20 cellular contexts compared by ENCODE assay signal in the genomic region with DNA sequence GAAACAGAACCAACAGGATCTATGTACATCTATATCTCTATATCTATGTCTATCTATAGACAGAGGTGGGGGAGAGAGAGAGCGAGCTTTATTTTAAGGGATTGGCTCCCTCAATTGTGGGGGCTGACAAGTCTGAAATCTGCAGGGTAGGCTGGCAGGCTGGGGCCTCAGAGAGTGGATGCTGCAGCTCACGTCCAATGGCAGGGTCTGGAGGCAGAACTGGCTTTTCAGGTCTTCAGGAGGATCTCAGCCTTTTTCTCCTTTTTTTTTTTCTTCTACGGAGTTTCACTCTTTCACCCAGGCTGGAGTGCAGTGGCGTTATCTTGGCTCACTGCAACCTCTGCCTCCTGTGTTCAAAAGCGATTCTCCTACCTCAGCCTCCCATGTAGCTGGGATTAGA.
DNase-seq lines count a peak whose midpoint lies in the region; ATAC-seq lines count a peak whose summit lies in the region.
"Had no signal": no experiment of that assay in that cellular context is flagged by ENCODE, and none has a peak within 500 bp of the region (broad histone marks: within the 10 kb centered on the region; RNA-seq: fewer than 3 reads in every experiment).

No MANE protein-coding gene starts in this region.

- H3K27ac Mint-ChIP-seq in activated naive CD4-positive, alpha-beta T cell treated with anti-CD3 and anti-CD28 coated beads, Interleukin-2, amount 50 U/mL, for 24 hours: peak overlapping the region; percentile 84
- H3K27ac Mint-ChIP-seq in CD8-positive, alpha-beta memory T cell: peak overlapping the region; percentile 26 to 100 (median 99)
- H3K27ac Mint-ChIP-seq in activated CD8-positive, alpha-beta T cell treated with anti-CD3 and anti-CD28 coated beads, Interleukin-2, amount 10 ng/mL, durations not matched to agents 7 days and 5 days: peak overlapping the region; percentile 27
- peak overlapping the region; percentile 93 to 100 (median 100) for H3K27ac Mint-ChIP-seq in naive thymus-derived CD8-positive, alpha-beta T cell
- H3K27ac Mint-ChIP-seq: GM23338 had no signal

- H3K27me3 Mint-ChIP-seq in activated naive CD4-positive, alpha-beta T cell treated with anti-CD3 and anti-CD28 coated beads, Interleukin-2, amount 50 U/mL, for 24 hours: no peaks in the 10 kb centered on the region
- H3K27me3 Mint-ChIP-seq in CD8-positive, alpha-beta memory T cell: no peaks in the 10 kb centered on the region
- no peaks in the 10 kb centered on the region for H3K27me3 Mint-ChIP-seq in activated CD8-positive, alpha-beta T cell treated with anti-CD3 and anti-CD28 coated beads, Interleukin-2, amount 10 ng/mL, durations not matched to agents 7 days and 5 days (ENCODE audit: low read depth)
- no peaks in the 10 kb centered on the region for H3K27me3 Mint-ChIP-seq in naive thymus-derived CD8-positive, alpha-beta T cell

- POLR2A ChIA-PET in CD8-positive, alpha-beta memory T cell (lab: Charles Lee): no interaction called here
- POLR2A ChIA-PET in activated CD8-positive, alpha-beta T cell treated with anti-CD3 and anti-CD28 coated beads, Interleukin-2, amount 10 ng/mL, durations not matched to agents 7 days and 5 days (lab: Charles Lee): interaction anchor here (0.9 kb wide), 1 partner anchor 32 kb away, joined by 3 read pairs; no protein-coding TSS in a partner anchor
- POLR2A ChIA-PET in naive thymus-derived CD8-positive, alpha-beta T cell (lab: Charles Lee): interaction anchor here (0.9 to 18.2 kb wide), 8 partner anchors 24 to 130 kb away, joined by 3 to 593 read pairs (median 6); a partner anchor contains a TSS

- no peak for DNase-seq in activated naive CD4-positive, alpha-beta T cell (lab: John Stamatoyannopoulos, UW)
- DNase-seq in CD8-positive, alpha-beta memory T cell: no peak
- no peak for DNase-seq in activated CD8-positive, alpha-beta T cell treated with anti-CD3 and anti-CD28 coated beads, Interleukin-2, amount 10 ng/mL, durations not matched to agents 7 days and 5 days
- no peak for DNase-seq in naive thymus-derived CD8-positive, alpha-beta T cell
- DNase-seq in ureter (ENCODE audit: low spot score) (no peak), hippocampal formation (lab: John Stamatoyannopoulos, UW) (no peak), DMS 273 (lab: John Stamatoyannopoulos, UW; ENCODE audit: unreplicated experiment) (no peak)
- DNase-seq: NCI-H1048, NCI-H1436 treated with DMSO at 0.1 percent for 48 hours, NCI-H2029 treated with DMSO at 0.1 percent for 48 hours, NCI-H2171 treated with DMSO at 0.1 percent for 48 hours, NCI-H446 treated with DMSO at 0.1 percent for 48 hours, NCI-H748 treated with DMSO at 0.1 percent for 48 hours, PC-3 had no signal

- peaks cover 6% of the 10 kb centered on the region for H3K36me3 Mint-ChIP-seq in activated naive CD4-positive, alpha-beta T cell treated with anti-CD3 and anti-CD28 coated beads, Interleukin-2, amount 50 U/mL, for 24 hours
- H3K36me3 Mint-ChIP-seq in CD8-positive, alpha-beta memory T cell: peaks cover 0 to 9% (median 6%) of the 10 kb centered on the region in 3 donors
- peaks cover 7% of the 10 kb centered on the region for H3K36me3 Mint-ChIP-seq in activated CD8-positive, alpha-beta T cell treated with anti-CD3 and anti-CD28 coated beads, Interleukin-2, amount 10 ng/mL, durations not matched to agents 7 days and 5 days (ENCODE audit: low read depth)
- peaks cover 0 to 16% (median 4%) of the 10 kb centered on the region in 3 donors for H3K36me3 Mint-ChIP-seq in naive thymus-derived CD8-positive, alpha-beta T cell

- H3K9me3 Mint-ChIP-seq in activated naive CD4-positive, alpha-beta T cell treated with anti-CD3 and anti-CD28 coated beads, Interleukin-2, amount 50 U/mL, for 24 hours: peaks cover 13% of the 10 kb centered on the region
- H3K9me3 Mint-ChIP-seq in CD8-positive, alpha-beta memory T cell: peaks cover 2 to 4% (median 4%) of the 10 kb centered on the region in 5 donors
- peaks cover 8% of the 10 kb centered on the region for H3K9me3 Mint-ChIP-seq in activated CD8-positive, alpha-beta T cell treated with anti-CD3 and anti-CD28 coated beads, Interleukin-2, amount 10 ng/mL, durations not matched to agents 7 days and 5 days (ENCODE audit: insufficient read depth)
- peaks cover 0 to 13% (median 7%) of the 10 kb centered on the region in 9 donors for H3K9me3 Mint-ChIP-seq in naive thymus-derived CD8-positive, alpha-beta T cell

- H3K27ac ChIP-seq in CD8-positive, alpha-beta memory T cell (ENCODE audit: low read depth, low read length): no peak overlapping the region
- H3K27ac ChIP-seq: C4-2B, SJSA1 had no signal

- H3K4me3 Mint-ChIP-seq in activated naive CD4-positive, alpha-beta T cell treated with anti-CD3 and anti-CD28 coated beads, Interleukin-2, amount 50 U/mL, for 24 hours: no peak overlapping the region
- peak overlapping the region in 1 of 7 donors; percentile 74 for H3K4me3 Mint-ChIP-seq in CD8-positive, alpha-beta memory T cell
- H3K4me3 Mint-ChIP-seq in activated CD8-positive, alpha-beta T cell treated with anti-CD3 and anti-CD28 coated beads, Interleukin-2, amount 10 ng/mL, durations not matched to agents 7 days and 5 days: no peak overlapping the region
- H3K4me3 Mint-ChIP-seq in naive thymus-derived CD8-positive, alpha-beta T cell: peak overlapping the region in 4 of 10 donors; percentile 21 to 67 (median 62)
- H3K4me3 Mint-ChIP-seq: GM23338 had no signal

- H3K4me3 ChIP-seq in CD8-positive, alpha-beta memory T cell (ENCODE audit: low read length): no peak overlapping the region
- H3K4me3 ChIP-seq: A549, GM23338, K562, SJSA1 had no signal

- CTCF ChIA-PET in CD8-positive, alpha-beta memory T cell (lab: Charles Lee): interaction anchor here (1.0 to 1.6 kb wide), 3 partner anchors 9 to 116 kb away, joined by 3 to 4 read pairs (median 3); no protein-coding TSS in a partner anchor
- CTCF ChIA-PET in activated CD8-positive, alpha-beta T cell treated with anti-CD3 and anti-CD28 coated beads, Interleukin-2, amount 10 ng/mL, durations not matched to agents 7 days and 5 days (lab: Charles Lee): interaction anchor here (1.0 kb wide), 1 partner anchor 8 kb away, joined by 3 read pairs; no protein-coding TSS in a partner anchor

- peaks cover 53% of the 10 kb centered on the region for H3K4me1 ChIP-seq in CD8-positive, alpha-beta memory T cell (ENCODE audit: insufficient read depth, low read length)

- peaks cover 85% of the 10 kb centered on the region for H3K4me1 Mint-ChIP-seq in activated naive CD4-positive, alpha-beta T cell treated with anti-CD3 and anti-CD28 coated beads, Interleukin-2, amount 50 U/mL, for 24 hours
- peaks cover 53 to 86% (median 81%) of the 10 kb centered on the region in 3 donors for H3K4me1 Mint-ChIP-seq in CD8-positive, alpha-beta memory T cell
- H3K4me1 Mint-ChIP-seq in activated CD8-positive, alpha-beta T cell treated with anti-CD3 and anti-CD28 coated beads, Interleukin-2, amount 10 ng/mL, durations not matched to agents 7 days and 5 days (ENCODE audit: low read depth): peaks cover 53% of the 10 kb centered on the region
- H3K4me1 Mint-ChIP-seq in naive thymus-derived CD8-positive, alpha-beta T cell: peaks cover 35 to 72% (median 71%) of the 10 kb centered on the region in 4 donors
- H3K4me1 Mint-ChIP-seq: GM23338 had no signal

- no peak for ATAC-seq in activated CD8-positive, alpha-beta T cell treated with anti-CD3 and anti-CD28 coated beads, Interleukin-2, amount 10 ng/mL, durations not matched to agents 7 days and 5 days
- no peak for ATAC-seq in naive thymus-derived CD8-positive, alpha-beta T cell
- ATAC-seq: A549, K562, PC-3 had no signal

- no peaks in the 10 kb centered on the region for H3K9me3 ChIP-seq in CD8-positive, alpha-beta memory T cell (ENCODE audit: low read length)
- H3K9me3 ChIP-seq: A549, SJSA1 had no signal

- no peaks in the 10 kb centered on the region for H3K27me3 ChIP-seq in CD8-positive, alpha-beta memory T cell (ENCODE audit: insufficient read depth, low read length, poor library complexity, severe bottlenecking)
- H3K27me3 ChIP-seq: SJSA1 had no signal

- H3K36me3 ChIP-seq in CD8-positive, alpha-beta memory T cell (ENCODE audit: insufficient read depth, low read length): no peaks in the 10 kb centered on the region
- H3K36me3 ChIP-seq: SJSA1 had no signal

Comparison
In these comparisons a context has a peak if more than half of its experiments do, and no peak if none do; other contexts are left out.
1. H3K27ac Mint-ChIP-seq: peak in every context shown above with its lines; median percentile 100 in naive thymus-derived CD8-positive, alpha-beta T cell; 99 in CD8-positive, alpha-beta memory T cell; 84 in activated naive CD4-positive, alpha-beta T cell treated with anti-CD3 and anti-CD28 coated beads, Interleukin-2, amount 50 U/mL, for 24 hours; 27 in activated CD8-positive, alpha-beta T cell treated with anti-CD3 and anti-CD28 coated beads, Interleukin-2, amount 10 ng/mL, durations not matched to agents 7 days and 5 days.